ENCODE assay signal across 27 cellular contexts in genomic region chr17:6588165-6588564, GRCh38. TPM values are rescaled to one million over a fixed set of nuclear protein-coding genes. Genes with fewer than 3 reads are reported as not detected.
DNase-seq lines count a peak whose midpoint lies in the region; ATAC-seq, FAIRE-seq and TF ChIP-seq lines count a peak whose summit lies in the region.
"Had no signal": no experiment of that assay in that cellular context is flagged by ENCODE, and none has a peak within 500 bp of the region (broad histone marks: within the 10 kb centered on the region; RNA-seq: fewer than 3 reads in every experiment).

No MANE protein-coding gene starts in this region.

- WGBS in right lobe of liver (ENCODE audit: insufficient coverage, low coverage, low lambda C conversion rate, missing lambda C conversion rate): 79% methylated on average over 5 of the region's 5 CpGs
- WGBS in HepG2 (ENCODE audit: low lambda C conversion rate): over 99% methylated on average over 5 of the region's 5 CpGs

- no peak for TF ChIP-seq CTCF in right lobe of liver (IDR thresholded peaks at IDR 0.05)
- no peak for TF ChIP-seq CTCF in HepG2 (CRISPR knock-in tag; IDR thresholded peaks at IDR 0.05)
- no peak for TF ChIP-seq CTCF in WTC11 (IDR thresholded peaks at IDR 0.05)
- TF ChIP-seq CTCF in endothelial cell (IDR thresholded peaks at IDR 0.05; ENCODE audit: unreplicated experiment): no peak

- no peak overlapping the region for H3K4me2 ChIP-seq in HepG2 (ENCODE audit: low read depth, low read length)
- H3K4me2 ChIP-seq: BLaER1 had no signal

- intact Hi-C loops in right lobe of liver (cut with DNase I): no loop called here
- intact Hi-C loops in HepG2 (cut with micrococcal nuclease; ENCODE audit: unreplicated experiment): no loop called here

- H3K36me3 ChIP-seq in right lobe of liver: peaks cover 0 to 13% (median 10%) of the 10 kb centered on the region in 4 donors
- peaks cover 22 to 67% of the 10 kb centered on the region in 2 experiments; a peak in 4 of 5 replicates for H3K36me3 ChIP-seq in HepG2 (replicated peaks in 1 of 2; ENCODE audit: control insufficient read depth in 1 of 2, insufficient read depth in 2 of 2, low read length in 2 of 2)

- no peaks in the 10 kb centered on the region for H3K27me3 ChIP-seq in right lobe of liver
- H3K27me3 ChIP-seq in HepG2 (ENCODE audit: control insufficient read depth in 1 of 2, insufficient read depth in 2 of 2, low read length in 2 of 2): no peaks in the 10 kb centered on the region
- H3K27me3 ChIP-seq: BE2C, BLaER1 had no signal

- no peak overlapping the region for H3K9ac ChIP-seq in HepG2 (ENCODE audit: insufficient read depth, low read depth, low read length)
- H3K9ac ChIP-seq: BLaER1 had no signal

- no TSS peak for BruUV-seq in HepG2 (replicated peaks; lab: Mats Ljungman, UMichigan)

- H3K4me3 ChIP-seq in right lobe of liver: no peak overlapping the region
- H3K4me3 ChIP-seq in HepG2 (replicated peaks in 1 of 3; ENCODE audit: insufficient read depth in 1 of 3, low read depth in 2 of 3, low read length in 3 of 3): no peak overlapping the region
- H3K4me3 ChIP-seq: BLaER1, GM12878 had no signal

- no peak overlapping the region for H2AFZ ChIP-seq in HepG2 (ENCODE audit: low read length)

- no peak for TF ChIP-seq EP300 in HepG2 (IDR thresholded peaks at IDR 0.05; ENCODE audit: low read depth in 2 of 2, low read length in 2 of 2)
- no peak for TF ChIP-seq EP300 in HepG2 (CRISPR knock-in tag; IDR thresholded peaks at IDR 0.05; ENCODE audit: borderline replicate concordance)

- TF ChIP-seq POLR2A in right lobe of liver (IDR thresholded peaks at IDR 0.05): no peak
- TF ChIP-seq POLR2A in HepG2 (IDR thresholded peaks at IDR 0.05; ENCODE audit: insufficient read depth in 1 of 2, low read depth in 2 of 2, low read length in 2 of 2): no peak

- CTCF ChIA-PET in HepG2 (lab: Yijun Ruan, JAX; ENCODE audit: low intra/inter-chr PET ratio, low total read pairs): no interaction called here
- CTCF ChIA-PET in WTC11 (lab: Charles Lee): interaction anchor here (1.0 kb wide), 1 partner anchor 11 kb away, joined by 3 read pairs; no protein-coding TSS in a partner anchor

- in situ Hi-C loops in HepG2 (cut with HindIII; ENCODE audit: extremely low pct_ligation_motif_present, low pct_unique_long_range_greater_than_20kb): no loop called here

- H3K79me2 ChIP-seq in HepG2 (ENCODE audit: insufficient read depth, low read length): no peaks in the 10 kb centered on the region

- H3K9me3 Mint-ChIP-seq in WTC11 (peaks cover 16% of the 10 kb centered on the region), endothelial cell (ENCODE audit: unreplicated experiment) (peaks cover 3% of the 10 kb centered on the region)
- H3K9me3 Mint-ChIP-seq: CD8-positive, alpha-beta memory T cell had no signal

- H3K4me3 Mint-ChIP-seq in WTC11 (no peak overlapping the region), endothelial cell (ENCODE audit: unreplicated experiment) (no peak overlapping the region)
- H3K4me3 Mint-ChIP-seq: CD14-positive monocyte; CD4-positive, CD25-positive, alpha-beta regulatory T cell; CD8-positive, alpha-beta memory T cell had no signal

- no peaks in the 10 kb centered on the region for H3K4me1 ChIP-seq in right lobe of liver
- peaks cover 19% of the 10 kb centered on the region for H3K4me1 ChIP-seq in HepG2 (ENCODE audit: insufficient read depth, low read length)
- H3K4me1 ChIP-seq: BE2C, BLaER1 had no signal

- TF ChIP-seq RAD21 in HepG2 (CRISPR knock-in tag; IDR thresholded peaks at IDR 0.05): no peak

- H3K27ac Mint-ChIP-seq in WTC11 (peak overlapping the region; percentile 20; the same call in 1 of the 2 replicates), endothelial cell (ENCODE audit: unreplicated experiment) (peak overlapping the region; percentile 58)
- H3K27ac Mint-ChIP-seq: CD4-positive, alpha-beta memory T cell; CD4-positive, CD25-positive, alpha-beta regulatory T cell had no signal

- no peaks in the 10 kb centered on the region for H3K9me3 ChIP-seq in right lobe of liver
- no peaks in the 10 kb centered on the region for H3K9me3 ChIP-seq in HepG2 (ENCODE audit: low read length)
- H3K9me3 ChIP-seq: BE2C had no signal

- H3K27me3 Mint-ChIP-seq in WTC11 (ENCODE audit: low read depth) (no peaks in the 10 kb centered on the region), endothelial cell (ENCODE audit: unreplicated experiment) (no peaks in the 10 kb centered on the region)
- H3K27me3 Mint-ChIP-seq: CD4-positive, alpha-beta memory T cell; CD4-positive, CD25-positive, alpha-beta regulatory T cell; CD8-positive, alpha-beta memory T cell had no signal

- H3K27ac ChIP-seq in right lobe of liver (no peak overlapping the region), HepG2 (ENCODE audit: extremely low read length, insufficient read depth, low read length) (no peak overlapping the region)
- H3K27ac ChIP-seq: BLaER1 had no signal

- FAIRE-seq in HepG2 (lab: Jason Lieb, UNC): no peak
- FAIRE-seq: A204.1, GM12878, GM12892, GM18507 had no signal

- H4K20me1 ChIP-seq in HepG2 (ENCODE audit: insufficient read depth, low read length): no peaks in the 10 kb centered on the region
- H4K20me1 ChIP-seq: BLaER1 had no signal

- POLR2A ChIA-PET in HepG2 (lab: Yijun Ruan, JAX) (no interaction called here), WTC11 (lab: Charles Lee) (interaction anchor here (0.9 kb wide), 1 partner anchor 13 kb away, joined by 3 read pairs; no protein-coding TSS in a partner anchor)

- H3K4me1 Mint-ChIP-seq in WTC11: peaks cover 4% of the 10 kb centered on the region
- peaks cover 8% of the 10 kb centered on the region for H3K4me1 Mint-ChIP-seq in endothelial cell (ENCODE audit: unreplicated experiment)
- H3K4me1 Mint-ChIP-seq: CD4-positive, alpha-beta memory T cell; CD4-positive, CD25-positive, alpha-beta regulatory T cell; CD8-positive, alpha-beta memory T cell had no signal

- no peak for DNase-seq in right lobe of liver
- DNase-seq in HepG2 (ENCODE audit: low spot score): no peak
- no peak for DNase-seq in WTC11 (ENCODE audit: low spot score)
- no peak for DNase-seq in endothelial cell (ENCODE audit: low spot score)
- DNase-seq: 8988T; ACHN; BE2C; C1 segment of cervical spinal cord; CD4-positive, alpha-beta memory T cell; CD4-positive, CD25-positive, alpha-beta regulatory T cell; CD8-positive, alpha-beta memory T cell; COR-L47; DMS 273 treated with DMSO at 0.1 percent for 48 hours; DMS153; DMS53; DMS79; DND-41; EL; GDM1 had no signal

- peaks cover 68% of the 10 kb centered on the region for H3K36me3 Mint-ChIP-seq in WTC11
- H3K36me3 Mint-ChIP-seq in endothelial cell (ENCODE audit: low read depth, unreplicated experiment): peaks cover 67% of the 10 kb centered on the region

- ATAC-seq in right lobe of liver: peak in 3 of 4 donors; percentile 17 to 63 (median 52)
- ATAC-seq in HepG2: no peak
- no peak for ATAC-seq in WTC11
- ATAC-seq in GM21737 (IDR thresholded peaks at IDR 0.05; ENCODE audit: unreplicated experiment): no peak
- ATAC-seq in HG02870 (IDR thresholded peaks at IDR 0.05; ENCODE audit: unreplicated experiment): no peak
- ATAC-seq: GM12878 had no signal

RNA-seq across cellular contexts. Expression of gene PITPNM3, which starts 31.8 kb away (rescaled TPM):
- total RNA-seq in right lobe of liver: 1 to 10 TPM in 5 of 6 experiments, under 1 TPM in 1; 0.91 to 3.8 (median 1.2) TPM
- 0.13 and 0.28 TPM in 2 replicates for total RNA-seq in HepG2 (2016; rRNA removed; fragmentation: Illumina TruSeq; extraction: Trizol)
- total RNA-seq in HepG2 (2016; cell fraction: cytosol; rRNA removed; fragmentation: Illumina TruSeq; extraction: Trizol; ENCODE audit: low read depth): not detected in 2 replicates
- 0.04 and 0.32 TPM in 2 replicates for total RNA-seq in HepG2 (2016; cell fraction: insoluble cytoplasmic fraction; rRNA removed; fragmentation: Illumina TruSeq; extraction: Trizol)
- 0.03 and 0.06 TPM in 2 replicates for total RNA-seq in HepG2 (2016; cell fraction: membrane; rRNA removed; fragmentation: Illumina TruSeq; extraction: Trizol)
- total RNA-seq in HepG2 (2016; cell fraction: nucleus; rRNA removed; fragmentation: Illumina TruSeq; extraction: Trizol): 0.16 and 0.68 TPM in 2 replicates
- 0.29 and 0.33 TPM in 2 replicates for polyA plus RNA-seq in HepG2 (2011; rRNA removed)
- 0.13 and 0.15 TPM in 2 replicates for polyA plus RNA-seq in HepG2 (2011; cell fraction: cytosol; rRNA removed)
- 1.6 and 1.9 TPM in 2 replicates for polyA plus RNA-seq in HepG2 (2011; cell fraction: nucleus; rRNA removed)
- 0.23 and 0.30 TPM in 2 replicates for polyA plus RNA-seq in HepG2 (2012)
- polyA plus RNA-seq in HepG2 (2016; cell fraction: cytosol; fragmentation: Illumina TruSeq; extraction: Trizol; ENCODE audit: low read depth): not detected in 2 replicates
- polyA plus RNA-seq in HepG2 (2016; cell fraction: insoluble cytoplasmic fraction; fragmentation: Illumina TruSeq; extraction: Trizol; ENCODE audit: low read depth): 0.07 and 0.20 TPM in 2 replicates
- polyA plus RNA-seq in HepG2 (2016; cell fraction: membrane; fragmentation: Illumina TruSeq; extraction: Trizol; ENCODE audit: low read depth): 0.05 TPM in 1 of 2 replicates, not detected in the other
- polyA plus RNA-seq in HepG2 (2016; cell fraction: nucleus; fragmentation: Illumina TruSeq; extraction: Trizol; ENCODE audit: insufficient read depth, low read depth): 1.0 and 1.3 TPM in 2 replicates
- polyA minus RNA-seq in HepG2 (2011; rRNA and poly(A)+ RNA removed; ENCODE audit: low replicate concordance): 0.44 and 30.1 TPM in 2 replicates
- 0.30 and 0.44 TPM in 2 replicates for polyA minus RNA-seq in HepG2 (2011; cell fraction: cytosol; rRNA and poly(A)+ RNA removed)
- 0.50 and 0.52 TPM in 2 replicates for polyA minus RNA-seq in HepG2 (2011; cell fraction: nucleus; rRNA and poly(A)+ RNA removed)
- total RNA-seq in WTC11 (2021): 2.1 to 2.8 TPM (median 2.3 TPM) in 3 replicates
- 0.72 TPM for total RNA-seq in endothelial cell (ENCODE audit: unreplicated experiment)
- polyA plus RNA-seq: CD14-positive monocyte; CD8-positive, alpha-beta memory T cell had no signal

RNA-seq across cellular contexts. Expression of gene KIAA0753, which starts 52.3 kb away (rescaled TPM):
- 1 to 10 TPM; 3.7 to 6.5 (median 4.9) TPM for total RNA-seq in right lobe of liver
- 9.1 and 10.7 TPM in 2 replicates for total RNA-seq in HepG2 (2016; rRNA removed; fragmentation: Illumina TruSeq; extraction: Trizol)
- 10.1 and 10.8 TPM in 2 replicates for total RNA-seq in HepG2 (2016; cell fraction: cytosol; rRNA removed; fragmentation: Illumina TruSeq; extraction: Trizol; ENCODE audit: low read depth)
- 8.7 and 9.2 TPM in 2 replicates for total RNA-seq in HepG2 (2016; cell fraction: insoluble cytoplasmic fraction; rRNA removed; fragmentation: Illumina TruSeq; extraction: Trizol)
- total RNA-seq in HepG2 (2016; cell fraction: membrane; rRNA removed; fragmentation: Illumina TruSeq; extraction: Trizol): 8.4 and 8.8 TPM in 2 replicates
- 13.9 and 14.9 TPM in 2 replicates for total RNA-seq in HepG2 (2016; cell fraction: nucleus; rRNA removed; fragmentation: Illumina TruSeq; extraction: Trizol)
- polyA plus RNA-seq in HepG2 (2011; rRNA removed): 4.6 and 5.2 TPM in 2 replicates
- 1.5 and 2.1 TPM in 2 replicates for polyA plus RNA-seq in HepG2 (2011; cell fraction: cytosol; rRNA removed)
- polyA plus RNA-seq in HepG2 (2011; cell fraction: nucleus; rRNA removed): 9.1 and 10.2 TPM in 2 replicates
- polyA plus RNA-seq in HepG2 (2012): 3.9 and 4.2 TPM in 2 replicates
- polyA plus RNA-seq in HepG2 (2016; cell fraction: cytosol; fragmentation: Illumina TruSeq; extraction: Trizol; ENCODE audit: low read depth): 0.69 and 0.77 TPM in 2 replicates
- polyA plus RNA-seq in HepG2 (2016; cell fraction: insoluble cytoplasmic fraction; fragmentation: Illumina TruSeq; extraction: Trizol; ENCODE audit: low read depth): 8.6 and 8.9 TPM in 2 replicates
- 2.1 and 3.3 TPM in 2 replicates for polyA plus RNA-seq in HepG2 (2016; cell fraction: membrane; fragmentation: Illumina TruSeq; extraction: Trizol; ENCODE audit: low read depth)
- 16.8 and 22.4 TPM in 2 replicates for polyA plus RNA-seq in HepG2 (2016; cell fraction: nucleus; fragmentation: Illumina TruSeq; extraction: Trizol; ENCODE audit: insufficient read depth, low read depth)
- 2.2 and 12.2 TPM in 2 replicates for polyA minus RNA-seq in HepG2 (2011; rRNA and poly(A)+ RNA removed; ENCODE audit: low replicate concordance)
- 2.5 and 3.3 TPM in 2 replicates for polyA minus RNA-seq in HepG2 (2011; cell fraction: cytosol; rRNA and poly(A)+ RNA removed)
- polyA minus RNA-seq in HepG2 (2011; cell fraction: nucleus; rRNA and poly(A)+ RNA removed): 21.6 and 23.2 TPM in 2 replicates
- total RNA-seq in WTC11 (2021): 17.7 to 22.8 TPM (median 18.4 TPM) in 3 replicates
- 22.6 TPM for total RNA-seq in endothelial cell (ENCODE audit: unreplicated experiment)

RNA-seq across cellular contexts. Expression of gene TXNDC17, which starts 52.7 kb away (rescaled TPM):
- total RNA-seq in right lobe of liver: 100 to 1,000 TPM in 2 of 6 experiments, 10 to 100 TPM in 4; 50.4 to 204 (median 72.1) TPM
- 266 and 359 TPM in 2 replicates for total RNA-seq in HepG2 (2016; rRNA removed; fragmentation: Illumina TruSeq; extraction: Trizol)
- 93.1 and 113 TPM in 2 replicates for total RNA-seq in HepG2 (2016; cell fraction: cytosol; rRNA removed; fragmentation: Illumina TruSeq; extraction: Trizol; ENCODE audit: low read depth)
- total RNA-seq in HepG2 (2016; cell fraction: insoluble cytoplasmic fraction; rRNA removed; fragmentation: Illumina TruSeq; extraction: Trizol): 255 and 373 TPM in 2 replicates
- total RNA-seq in HepG2 (2016; cell fraction: membrane; rRNA removed; fragmentation: Illumina TruSeq; extraction: Trizol): 138 and 151 TPM in 2 replicates
- total RNA-seq in HepG2 (2016; cell fraction: nucleus; rRNA removed; fragmentation: Illumina TruSeq; extraction: Trizol): 76.2 and 83.8 TPM in 2 replicates
- polyA plus RNA-seq in HepG2 (2011; rRNA removed): 147 and 188 TPM in 2 replicates
- 236 and 276 TPM in 2 replicates for polyA plus RNA-seq in HepG2 (2011; cell fraction: cytosol; rRNA removed)
- 40.2 and 44.6 TPM in 2 replicates for polyA plus RNA-seq in HepG2 (2011; cell fraction: nucleus; rRNA removed)
- polyA plus RNA-seq in HepG2 (2012): 97.0 and 122 TPM in 2 replicates
- polyA plus RNA-seq in HepG2 (2016; cell fraction: cytosol; fragmentation: Illumina TruSeq; extraction: Trizol; ENCODE audit: low read depth): 101 and 125 TPM in 2 replicates
- 322 and 359 TPM in 2 replicates for polyA plus RNA-seq in HepG2 (2016; cell fraction: insoluble cytoplasmic fraction; fragmentation: Illumina TruSeq; extraction: Trizol; ENCODE audit: low read depth)
- polyA plus RNA-seq in HepG2 (2016; cell fraction: membrane; fragmentation: Illumina TruSeq; extraction: Trizol; ENCODE audit: low read depth): 105 and 119 TPM in 2 replicates
- 146 and 155 TPM in 2 replicates for polyA plus RNA-seq in HepG2 (2016; cell fraction: nucleus; fragmentation: Illumina TruSeq; extraction: Trizol; ENCODE audit: insufficient read depth, low read depth)
- polyA minus RNA-seq in HepG2 (2011; rRNA and poly(A)+ RNA removed; ENCODE audit: low replicate concordance): 30.3 and 88.3 TPM in 2 replicates
- polyA minus RNA-seq in HepG2 (2011; cell fraction: cytosol; rRNA and poly(A)+ RNA removed): 40.0 and 52.4 TPM in 2 replicates
- polyA minus RNA-seq in HepG2 (2011; cell fraction: nucleus; rRNA and poly(A)+ RNA removed): 10.8 and 14.4 TPM in 2 replicates
- 148 to 157 TPM (median 151 TPM) in 3 replicates for total RNA-seq in WTC11 (2021)
- total RNA-seq in endothelial cell (ENCODE audit: unreplicated experiment): 94.2 TPM

Comparison
In these comparisons a context has a peak if more than half of its experiments do, and no peak if none do; other contexts are left out.
1. ATAC-seq: peak in right lobe of liver (3 of 4); none in HepG2 (single experiment), WTC11 (single experiment), GM21737 (single experiment) and HG02870 (single experiment).